ENCODE assay signal across 1 cellular context in genomic region chr12:123767613-123768012, GRCh38.
A peak's percentile ranks its signal among the peaks of the same experiment; 100 is the strongest.
TF ChIP-seq lines count a peak whose summit lies in the region.

No MANE protein-coding gene starts in this region.

TF ChIP-seq in GM12878, 131 proteins besides CTCF, POLR2A, EP300 and RAD21 (continued from another document and continues in another):
- TF ChIP-seq E2F8 (IDR thresholded peaks at IDR 0.05; ENCODE audit: low read depth, partially characterized antibody): no peak
- TF ChIP-seq FOXK2 (IDR thresholded peaks at IDR 0.05): no peak
- TF ChIP-seq MXI1 (IDR thresholded peaks at IDR 0.05; ENCODE audit: low read depth, low read length): no peak
- no peak for TF ChIP-seq HDAC6 (IDR thresholded peaks at IDR 0.05; ENCODE audit: unreplicated experiment)
- TF ChIP-seq WRNIP1 (IDR thresholded peaks at IDR 0.05; ENCODE audit: borderline replicate concordance, low read depth, low read length): no peak
- TF ChIP-seq MTA3 (IDR thresholded peaks at IDR 0.05; ENCODE audit: borderline replicate concordance, low read length): peak; percentile 90
- TF ChIP-seq LARP7 (IDR thresholded peaks at IDR 0.05): no peak
- TF ChIP-seq CEBPZ (IDR thresholded peaks at IDR 0.05; ENCODE audit: low read depth, low read length): no peak
- no peak for TF ChIP-seq CHD1 (IDR thresholded peaks at IDR 0.05; ENCODE audit: low read depth, low read length)
- TF ChIP-seq ZNF274 (IDR thresholded peaks at IDR 0.05; ENCODE audit: insufficient read depth, insufficient read length): no peak
- TF ChIP-seq BMI1 (IDR thresholded peaks at IDR 0.05; ENCODE audit: borderline replicate concordance): no peak
- TF ChIP-seq ZNF687 (IDR thresholded peaks at IDR 0.05): no peak
- TF ChIP-seq FOXM1 (IDR thresholded peaks at IDR 0.05; ENCODE audit: low read depth, low read length): no peak
- TF ChIP-seq ZNF217 (IDR thresholded peaks at IDR 0.05): no peak
- peak; percentile 70 for TF ChIP-seq CREM (IDR thresholded peaks at IDR 0.05; ENCODE audit: low read depth)
- TF ChIP-seq ELK1 (IDR thresholded peaks at IDR 0.05; ENCODE audit: low read depth, low read length): no peak
- TF ChIP-seq STAT3 (IDR thresholded peaks at IDR 0.05; ENCODE audit: low read depth, low read length): no peak
- TF ChIP-seq NR2F1 (conservative IDR thresholded peaks at IDR 0.05): peak; percentile 46
- TF ChIP-seq REST (IDR thresholded peaks at IDR 0.05; ENCODE audit: low read depth, low read length): no peak
- TF ChIP-seq KLF5 (IDR thresholded peaks at IDR 0.05; ENCODE audit: partially characterized antibody): no peak
- no peak for TF ChIP-seq ESRRA (IDR thresholded peaks at IDR 0.05; ENCODE audit: low read length)
- no peak for TF ChIP-seq SMAD1 (IDR thresholded peaks at IDR 0.05; ENCODE audit: low read depth, partially characterized antibody)
- no peak for TF ChIP-seq MLLT1 (IDR thresholded peaks at IDR 0.05)
- TF ChIP-seq CBFB (IDR thresholded peaks at IDR 0.05; ENCODE audit: low read depth): peak; percentile 77
- peak; percentile 71 for TF ChIP-seq MEF2B (IDR thresholded peaks at IDR 0.05; ENCODE audit: partially characterized antibody, poor library complexity, severe bottlenecking)
- TF ChIP-seq ASH2L (IDR thresholded peaks at IDR 0.05; ENCODE audit: borderline replicate concordance, low read depth): no peak
- TF ChIP-seq SMAD5 (IDR thresholded peaks at IDR 0.05; ENCODE audit: low read depth): no peak
- TF ChIP-seq USF1 (IDR thresholded peaks at IDR 0.05; ENCODE audit: borderline replicate concordance, extremely low read length, insufficient read depth, low read depth, low read length): no peak
- no peak for TF ChIP-seq CEBPB (IDR thresholded peaks at IDR 0.05; ENCODE audit: borderline replicate concordance in 1 of 2, low read depth in 2 of 2, low read length in 2 of 2)
- TF ChIP-seq ATF2 (IDR thresholded peaks at IDR 0.05; ENCODE audit: low read length): peak; percentile 63
- TF ChIP-seq ATF7 (IDR thresholded peaks at IDR 0.05; ENCODE audit: low read depth): peak; percentile 52
- no peak for TF ChIP-seq PRDM15 (CRISPR knock-in tag; IDR thresholded peaks at IDR 0.05)
- no peak for TF ChIP-seq CHD4 (IDR thresholded peaks at IDR 0.05)
- TF ChIP-seq POLR2AphosphoS5 (IDR thresholded peaks at IDR 0.05; ENCODE audit: low read length): no peak
- TF ChIP-seq RCOR1 (conservative IDR thresholded peaks at IDR 0.05; ENCODE audit: low read depth, low read length): no peak
- TF ChIP-seq PAX8 (IDR thresholded peaks at IDR 0.05): no peak
- TF ChIP-seq BRCA1 (IDR thresholded peaks at IDR 0.05; ENCODE audit: low read depth, low read length): no peak
- TF ChIP-seq ZZZ3 (IDR thresholded peaks at IDR 0.05; ENCODE audit: control insufficient read depth, insufficient read length, low read depth): no peak
